Comparison of ENCODE assay signal across 1 cellular context in the genomic region with DNA sequence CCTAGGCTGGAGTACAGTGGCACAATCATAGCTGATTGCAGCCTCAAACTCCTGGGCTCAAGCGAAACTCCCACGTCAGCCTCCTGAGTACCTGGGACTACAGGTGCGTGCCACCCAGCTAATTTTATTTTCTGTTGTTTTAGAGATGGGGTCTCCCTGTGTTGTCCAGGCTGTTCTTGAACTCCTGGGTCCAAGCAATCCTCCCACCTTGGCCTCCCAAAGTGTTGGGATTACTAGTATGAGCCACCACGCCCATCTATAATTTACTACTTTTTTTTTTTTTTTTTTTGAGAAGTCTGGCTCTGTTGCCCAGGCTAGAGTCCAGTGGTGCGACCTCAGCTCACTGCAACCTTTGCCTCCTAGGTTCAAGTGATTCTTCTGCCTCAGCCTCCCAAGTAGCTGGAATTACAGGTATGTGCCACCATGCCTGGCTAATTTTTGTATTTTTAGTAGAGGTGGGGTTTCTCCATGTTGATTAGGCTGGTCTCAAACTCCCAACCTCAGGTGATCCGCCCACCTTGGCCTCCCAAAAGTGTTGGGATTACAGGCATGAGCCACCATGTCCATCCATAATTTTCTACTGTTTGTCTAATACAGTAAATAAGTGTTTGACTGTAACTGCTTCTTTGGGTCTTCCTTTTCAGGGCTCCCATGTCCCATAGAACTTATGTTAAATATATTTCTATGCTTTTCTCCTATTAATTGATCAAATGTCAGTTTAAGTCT.
TF ChIP-seq lines count a peak whose summit lies in the region.
"Not testable (repeated sequence)": the region's sequence is repeated elsewhere in the genome, so short reads cannot be mapped to it uniquely, and the experiment has no call there.

No MANE protein-coding gene starts in this region.

TF ChIP-seq in K562, 482 proteins besides CTCF, POLR2A, EP300 and RAD21:
- TF ChIP-seq, protein P1, sequence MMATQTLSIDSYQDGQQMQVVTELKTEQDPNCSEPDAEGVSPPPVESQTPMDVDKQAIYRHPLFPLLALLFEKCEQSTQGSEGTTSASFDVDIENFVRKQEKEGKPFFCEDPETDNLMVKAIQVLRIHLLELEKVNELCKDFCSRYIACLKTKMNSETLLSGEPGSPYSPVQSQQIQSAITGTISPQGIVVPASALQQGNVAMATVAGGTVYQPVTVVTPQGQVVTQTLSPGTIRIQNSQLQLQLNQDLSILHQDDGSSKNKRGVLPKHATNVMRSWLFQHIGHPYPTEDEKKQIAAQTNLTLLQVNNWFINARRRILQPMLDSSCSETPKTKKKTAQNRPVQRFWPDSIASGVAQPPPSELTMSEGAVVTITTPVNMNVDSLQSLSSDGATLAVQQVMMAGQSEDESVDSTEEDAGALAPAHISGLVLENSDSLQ (IDR thresholded peaks at IDR 0.05), result 0 out of 2 replicates have a peak, but pooled peaks have one; percentile 22
- TF ChIP-seq, protein P2, sequence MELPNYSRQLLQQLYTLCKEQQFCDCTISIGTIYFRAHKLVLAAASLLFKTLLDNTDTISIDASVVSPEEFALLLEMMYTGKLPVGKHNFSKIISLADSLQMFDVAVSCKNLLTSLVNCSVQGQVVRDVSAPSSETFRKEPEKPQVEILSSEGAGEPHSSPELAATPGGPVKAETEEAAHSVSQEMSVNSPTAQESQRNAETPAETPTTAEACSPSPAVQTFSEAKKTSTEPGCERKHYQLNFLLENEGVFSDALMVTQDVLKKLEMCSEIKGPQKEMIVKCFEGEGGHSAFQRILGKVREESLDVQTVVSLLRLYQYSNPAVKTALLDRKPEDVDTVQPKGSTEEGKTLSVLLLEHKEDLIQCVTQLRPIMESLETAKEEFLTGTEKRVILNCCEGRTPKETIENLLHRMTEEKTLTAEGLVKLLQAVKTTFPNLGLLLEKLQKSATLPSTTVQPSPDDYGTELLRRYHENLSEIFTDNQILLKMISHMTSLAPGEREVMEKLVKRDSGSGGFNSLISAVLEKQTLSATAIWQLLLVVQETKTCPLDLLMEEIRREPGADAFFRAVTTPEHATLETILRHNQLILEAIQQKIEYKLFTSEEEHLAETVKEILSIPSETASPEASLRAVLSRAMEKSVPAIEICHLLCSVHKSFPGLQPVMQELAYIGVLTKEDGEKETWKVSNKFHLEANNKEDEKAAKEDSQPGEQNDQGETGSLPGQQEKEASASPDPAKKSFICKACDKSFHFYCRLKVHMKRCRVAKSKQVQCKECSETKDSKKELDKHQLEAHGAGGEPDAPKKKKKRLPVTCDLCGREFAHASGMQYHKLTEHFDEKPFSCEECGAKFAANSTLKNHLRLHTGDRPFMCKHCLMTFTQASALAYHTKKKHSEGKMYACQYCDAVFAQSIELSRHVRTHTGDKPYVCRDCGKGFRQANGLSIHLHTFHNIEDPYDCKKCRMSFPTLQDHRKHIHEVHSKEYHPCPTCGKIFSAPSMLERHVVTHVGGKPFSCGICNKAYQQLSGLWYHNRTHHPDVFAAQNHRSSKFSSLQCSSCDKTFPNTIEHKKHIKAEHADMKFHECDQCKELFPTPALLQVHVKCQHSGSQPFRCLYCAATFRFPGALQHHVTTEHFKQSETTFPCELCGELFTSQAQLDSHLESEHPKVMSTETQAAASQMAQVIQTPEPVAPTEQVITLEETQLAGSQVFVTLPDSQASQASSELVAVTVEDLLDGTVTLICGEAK (IDR thresholded peaks at IDR 0.05), result 0 out of 2 replicates have a peak, but pooled peaks have one; percentile 2
- TF ChIP-seq, protein P2 (CRISPR knock-in tag; IDR thresholded peaks at IDR 0.05), result not testable (repeated sequence)
- TF ChIP-seq ZFX (CRISPR knock-in tag; IDR thresholded peaks at IDR 0.05) (0 out of 2 replicates have a peak, but pooled peaks have one; percentile 13), MTA3 (IDR thresholded peaks at IDR 0.05; ENCODE audit: borderline replicate concordance) (peak; percentile 42; the same call in 1 of the 2 replicates), BCOR (IDR thresholded peaks at IDR 0.05) (peak; percentile 33; the same call in 1 of the 2 replicates), ZNF121 (CRISPR knock-in tag; conservative IDR thresholded peaks at IDR 0.05) (peak; percentile 71), ZNF175 (CRISPR knock-in tag; IDR thresholded peaks at IDR 0.05; ENCODE audit: low read depth) (peak; percentile 30; the same call in 1 of the 2 replicates), ZNF384 (IDR thresholded peaks at IDR 0.05; ENCODE audit: low read depth, low read length) (peak; percentile 70; the same call in 1 of the 2 replicates), GATAD2A (IDR thresholded peaks at IDR 0.05) (0 out of 2 replicates have a peak, but pooled peaks have one; percentile 50), POLR2H (tag; IDR thresholded peaks at IDR 0.05; ENCODE audit: low read depth) (0 out of 2 replicates have a peak, but pooled peaks have one; percentile 3), PTTG1 (tag; IDR thresholded peaks at IDR 0.05; ENCODE audit: low read depth) (0 out of 2 replicates have a peak, but pooled peaks have one; percentile 17), ETS2 (tag; IDR thresholded peaks at IDR 0.05; ENCODE audit: borderline replicate concordance, poor library complexity, severe bottlenecking) (peak; percentile 37), GABPA (tag; conservative IDR thresholded peaks at IDR 0.05; ENCODE audit: low read depth) (peak; percentile 7; the same call in 1 of the 2 replicates), NR4A1 (tag; IDR thresholded peaks at IDR 0.05) (peak; percentile 74; the same call in 1 of the 2 replicates), HDAC2 (IDR thresholded peaks at IDR 0.05) (0 out of 2 replicates have a peak, but pooled peaks have one; percentile 14), ARNT (IDR thresholded peaks at IDR 0.05) (peak in 1 of 2 experiments; percentile 19; a peak in 1 of 4 replicates), GTF2A2 (tag; IDR thresholded peaks at IDR 0.05) (peak; percentile 37; the same call in 1 of the 2 replicates), MEIS2 (IDR thresholded peaks at IDR 0.05; ENCODE audit: partially characterized antibody) (peak; percentile 42), LARP7 (IDR thresholded peaks at IDR 0.05) (peak; percentile 13; the same call in 1 of the 2 replicates), KLF13 (tag; IDR thresholded peaks at IDR 0.05; ENCODE audit: borderline replicate concordance, low read depth) (0 out of 2 replicates have a peak, but pooled peaks have one; percentile 19)
- TF ChIP-seq, protein P3, sequence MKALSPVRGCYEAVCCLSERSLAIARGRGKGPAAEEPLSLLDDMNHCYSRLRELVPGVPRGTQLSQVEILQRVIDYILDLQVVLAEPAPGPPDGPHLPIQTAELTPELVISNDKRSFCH (CRISPR knock-in tag; IDR thresholded peaks at IDR 0.05), result not testable (repeated sequence)
- TF ChIP-seq, protein P3 (tag; IDR thresholded peaks at IDR 0.05), result peak; percentile 73
- TF ChIP-seq NR4A1 (CRISPR knock-in tag; IDR thresholded peaks at IDR 0.05), result not testable (repeated sequence)
- TF ChIP-seq, protein P4, sequence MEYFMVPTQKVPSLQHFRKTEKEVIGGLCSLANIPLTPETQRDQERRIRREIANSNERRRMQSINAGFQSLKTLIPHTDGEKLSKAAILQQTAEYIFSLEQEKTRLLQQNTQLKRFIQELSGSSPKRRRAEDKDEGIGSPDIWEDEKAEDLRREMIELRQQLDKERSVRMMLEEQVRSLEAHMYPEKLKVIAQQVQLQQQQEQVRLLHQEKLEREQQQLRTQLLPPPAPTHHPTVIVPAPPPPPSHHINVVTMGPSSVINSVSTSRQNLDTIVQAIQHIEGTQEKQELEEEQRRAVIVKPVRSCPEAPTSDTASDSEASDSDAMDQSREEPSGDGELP (CRISPR knock-in tag; IDR thresholded peaks at IDR 0.05; ENCODE audit: borderline replicate concordance), result 0 out of 2 replicates have a peak, but pooled peaks have one; percentile 0
- TF ChIP-seq, protein P5, sequence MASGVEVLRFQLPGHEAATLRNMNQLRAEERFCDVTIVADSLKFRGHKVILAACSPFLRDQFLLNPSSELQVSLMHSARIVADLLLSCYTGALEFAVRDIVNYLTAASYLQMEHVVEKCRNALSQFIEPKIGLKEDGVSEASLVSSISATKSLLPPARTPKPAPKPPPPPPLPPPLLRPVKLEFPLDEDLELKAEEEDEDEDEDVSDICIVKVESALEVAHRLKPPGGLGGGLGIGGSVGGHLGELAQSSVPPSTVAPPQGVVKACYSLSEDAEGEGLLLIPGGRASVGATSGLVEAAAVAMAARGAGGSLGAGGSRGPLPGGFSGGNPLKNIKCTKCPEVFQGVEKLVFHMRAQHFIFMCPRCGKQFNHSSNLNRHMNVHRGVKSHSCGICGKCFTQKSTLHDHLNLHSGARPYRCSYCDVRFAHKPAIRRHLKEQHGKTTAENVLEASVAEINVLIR (CRISPR knock-in tag; IDR thresholded peaks at IDR 0.05), result 0 out of 2 replicates have a peak, but pooled peaks have one; percentile 25
